In genomic region chr3:38031022-38031994, GRCh38 we compare ENCODE assay signal across 8 cellular contexts.
A peak's percentile ranks its signal among the peaks of the same experiment; 100 is the strongest.
DNase-seq lines count a peak whose midpoint lies in the region; ATAC-seq and TF ChIP-seq lines count a peak whose summit lies in the region.

No MANE protein-coding gene starts in this region.

- no peak overlapping the region for H3K4me3 ChIP-seq in foreskin fibroblast (ENCODE audit: low read depth in 1 of 2, low read length in 2 of 2)

- no peaks in the 10 kb centered on the region for H3K36me3 Mint-ChIP-seq in activated T-cell treated with anti-CD3 and anti-CD28 coated beads, Interleukin-2, amount 50 U/mL, for 24 hours (ENCODE audit: low read depth)

- no peaks in the 10 kb centered on the region for H3K9me3 Mint-ChIP-seq in activated T-cell treated with anti-CD3 and anti-CD28 coated beads, Interleukin-2, amount 50 U/mL, for 24 hours

- peak; percentile 34 for DNase-seq in DMS 273 (lab: John Stamatoyannopoulos, UW; ENCODE audit: unreplicated experiment)
- DNase-seq in DMS 273 treated with DMSO at 0.1 percent for 48 hours (lab: John Stamatoyannopoulos, UW) = no peak
- DNase-seq in activated T-cell treated with anti-CD3 and anti-CD28 coated beads, Interleukin-2, amount 50 U/mL, for 24 hours = peak; percentile 65
- DNase-seq in foreskin fibroblast = peak; percentile 55 to 80
- DNase-seq in stimulated activated CD4-positive, alpha-beta T cell treated with anti-CD3 and anti-CD28 coated beads, Interleukin-12 subunit alpha, Interleukin-12 subunit beta, amount 100 ng/mL, for 4 hours = peak; percentile 41
- DNase-seq in DMS153 (lab: John Stamatoyannopoulos, UW) = no peak

- H3K4me1 Mint-ChIP-seq in activated T-cell treated with anti-CD3 and anti-CD28 coated beads, Interleukin-2, amount 50 U/mL, for 24 hours (ENCODE audit: low read depth) = peaks cover 19% of the 10 kb centered on the region

- no peak for TF ChIP-seq CTCF in foreskin fibroblast (IDR thresholded peaks at IDR 0.05; ENCODE audit: low read depth, low read length)

- H3K27ac Mint-ChIP-seq in activated T-cell treated with anti-CD3 and anti-CD28 coated beads, Interleukin-2, amount 50 U/mL, for 24 hours = peak overlapping the region; percentile 35

- no peak overlapping the region for H3K4me3 Mint-ChIP-seq in activated T-cell treated with anti-CD3 and anti-CD28 coated beads, Interleukin-2, amount 50 U/mL, for 24 hours

- peaks cover 19% of the 10 kb centered on the region for H3K27me3 Mint-ChIP-seq in activated T-cell treated with anti-CD3 and anti-CD28 coated beads, Interleukin-2, amount 50 U/mL, for 24 hours

- ATAC-seq in GM19023 (IDR thresholded peaks at IDR 0.05; ENCODE audit: unreplicated experiment) (no peak), HG03139 (IDR thresholded peaks at IDR 0.05; ENCODE audit: unreplicated experiment) (no peak)

Comparison
In these comparisons a context has a peak if more than half of its experiments do, and no peak if none do; other contexts are left out.
1. DNase-seq: peak in DMS 273 (single experiment), activated T-cell treated with anti-CD3 and anti-CD28 coated beads, Interleukin-2, amount 50 U/mL, for 24 hours (single experiment), foreskin fibroblast (2 of 2) and stimulated activated CD4-positive, alpha-beta T cell treated with anti-CD3 and anti-CD28 coated beads, Interleukin-12 subunit alpha, Interleukin-12 subunit beta, amount 100 ng/mL, for 4 hours (single experiment); none in DMS 273 treated with DMSO at 0.1 percent for 48 hours (single experiment) and DMS153 (single experiment).